Comparison of ENCODE assay signal across 1 cellular context in genomic region chr17:61196302-61196704, GRCh38.
TF ChIP-seq lines count a peak whose summit lies in the region.

No MANE protein-coding gene starts in this region.

TF ChIP-seq in HepG2, 621 proteins besides CTCF, POLR2A, EP300 and RAD21 (continued from another document):
- TF ChIP-seq ZNF891 (CRISPR knock-in tag; IDR thresholded peaks at IDR 0.05) (no peak), ZNF382 (CRISPR knock-in tag; IDR thresholded peaks at IDR 0.05; ENCODE audit: borderline replicate concordance) (no peak), ARID3A (IDR thresholded peaks at IDR 0.05; ENCODE audit: low read depth, low read length) (no peak), HNRNPK (IDR thresholded peaks at IDR 0.05; ENCODE audit: low read depth, low read length, poor library complexity, severe bottlenecking) (no peak), POGZ (CRISPR knock-in tag; IDR thresholded peaks at IDR 0.05) (0 out of 2 replicates have a peak, but pooled peaks have one; percentile 16), REXO4 (CRISPR knock-in tag; IDR thresholded peaks at IDR 0.05; ENCODE audit: borderline replicate concordance) (no peak), ZNF710 (CRISPR knock-in tag; IDR thresholded peaks at IDR 0.05; ENCODE audit: borderline replicate concordance) (no peak), PCBP1 (IDR thresholded peaks at IDR 0.05; ENCODE audit: borderline replicate concordance, low read depth, low read length) (no peak), RORA (CRISPR knock-in tag; IDR thresholded peaks at IDR 0.05) (no peak)
